9 cellular contexts compared by ENCODE assay signal in the genomic region with DNA sequence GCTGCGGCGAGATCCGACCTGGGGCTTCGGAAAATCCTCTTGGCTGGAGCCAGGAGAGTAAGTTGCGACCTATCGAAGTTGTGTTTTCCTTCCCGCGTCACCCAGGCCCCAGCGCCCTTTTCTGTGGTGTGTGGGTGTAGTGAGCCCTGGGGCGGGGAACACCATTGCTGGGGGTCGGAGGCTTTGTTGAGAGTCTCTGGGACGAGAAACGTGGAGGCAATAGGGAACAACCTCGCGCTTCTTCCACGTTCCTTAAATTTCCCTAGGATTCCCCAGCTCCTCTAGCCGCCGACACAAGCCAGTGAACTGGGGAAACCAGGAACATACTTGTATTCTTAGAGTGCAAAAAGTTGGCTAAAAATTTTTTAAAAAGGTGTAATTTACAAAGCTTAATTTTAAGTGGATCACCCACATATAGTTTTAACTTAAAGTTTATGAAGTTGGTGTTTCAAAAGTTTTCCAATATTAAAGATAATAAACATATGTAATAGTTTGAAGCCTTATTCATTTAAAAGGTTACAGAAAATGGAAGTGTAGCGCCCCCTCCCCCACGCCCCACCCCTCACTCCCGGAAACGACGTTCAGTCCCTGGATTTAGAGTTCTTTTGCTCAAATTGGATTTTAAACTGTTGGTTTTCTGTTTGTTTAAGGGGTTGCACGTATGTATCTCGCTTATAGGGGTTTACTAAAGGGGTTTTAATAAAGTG. TPM values are rescaled to one million over a fixed set of nuclear protein-coding genes. Genes with fewer than 3 reads are reported as not detected.
DNase-seq lines count a peak whose midpoint lies in the region; ATAC-seq, FAIRE-seq and TF ChIP-seq lines count a peak whose summit lies in the region.
"Had no signal": no experiment of that assay in that cellular context is flagged by ENCODE, and none has a peak within 500 bp of the region (broad histone marks: within the 10 kb centered on the region; RNA-seq: fewer than 3 reads in every experiment).

No MANE protein-coding gene starts in this region.

- H4K8ac ChIP-seq in H1 (ENCODE audit: extremely low read depth, insufficient read depth, low read length) = peak overlapping the region; percentile 97

- WGBS in H1 (ENCODE audit: extremely low coverage in 1 of 2, insufficient coverage in 1 of 2, insufficient read length in 1 of 2, insufficient replicate concordance in 2 of 2, low coverage in 1 of 2, low lambda C conversion rate in 2 of 2, missing lambda C conversion rate in 1 of 2), 2 experiments = 2% methylated on average over 22 of the region's 25 CpGs; no CpG with 5 or more reads in 1 of the 2 experiments

- ATAC-seq in GM21526 (IDR thresholded peaks at IDR 0.05; ENCODE audit: low FRiP score, unreplicated experiment) (peak; percentile 17), HG03378 (IDR thresholded peaks at IDR 0.05; ENCODE audit: unreplicated experiment) (no peak)

- peak overlapping the region; percentile 72 to 100 (median 83) for H3K4me3 ChIP-seq in H1 (ENCODE audit: extremely low read depth in 1 of 4, insufficient read depth in 2 of 4, low read depth in 3 of 4, low read length in 4 of 4)
- H3K4me3 ChIP-seq in neural cell (ENCODE audit: low read length) = peak overlapping the region; percentile 90

- no peak for FAIRE-seq in H1 (lab: Jason Lieb, UNC)

- peaks cover 5% of the 10 kb centered on the region for H3K79me1 ChIP-seq in H1 (ENCODE audit: low read depth, low read length)

- H3K23ac ChIP-seq in H1 (ENCODE audit: insufficient read length) = peak overlapping the region; percentile 98

- H3K9me2 ChIP-seq in neural cell (ENCODE audit: insufficient read depth, low read length) = no peaks in the 10 kb centered on the region

- peak overlapping the region; percentile 73 to 96 for H3K4me2 ChIP-seq in H1 (ENCODE audit: insufficient read depth in 1 of 2, low read depth in 2 of 2, low read length in 2 of 2)
- peak overlapping the region; percentile 89 for H3K4me2 ChIP-seq in neural cell (ENCODE audit: low read length)

- peaks cover 2 to 10% (median 5%) of the 10 kb centered on the region in 4 experiments; a peak in 5 of 7 replicates for H3K4me1 ChIP-seq in H1 (replicated peaks in 1 of 4; ENCODE audit: control insufficient read depth in 3 of 4, insufficient read depth in 4 of 4, low read length in 3 of 4)

- peak overlapping the region; percentile 94 for H3K14ac ChIP-seq in H1 (ENCODE audit: insufficient read length)

- H2BK15ac ChIP-seq in H1 (ENCODE audit: low read length) = no peak overlapping the region

- peak overlapping the region; percentile 86 for H3K18ac ChIP-seq in H1 (ENCODE audit: extremely low read depth, low read length)

- H3K27me3 ChIP-seq in H1 (replicated peaks in 1 of 4; ENCODE audit: control insufficient read depth in 3 of 4, extremely low read depth in 1 of 4, insufficient read depth in 3 of 4, low read length in 3 of 4) = no peaks in the 10 kb centered on the region
- H3K27me3 ChIP-seq in neural cell (ENCODE audit: insufficient read depth, low read depth, low read length) = peaks cover 26% of the 10 kb centered on the region

- TF ChIP-seq EP300 in H1 (IDR thresholded peaks at IDR 0.05; ENCODE audit: borderline replicate concordance in 1 of 2, low read depth in 2 of 2, low read length in 2 of 2) = no peak
- TF ChIP-seq EP300 in neural cell (conservative IDR thresholded peaks at IDR 0.05; ENCODE audit: poor library complexity, severe bottlenecking) = no peak

- H4K20me1 ChIP-seq in H1 (replicated peaks in 1 of 2; ENCODE audit: control insufficient read depth in 1 of 2, insufficient read depth in 2 of 2, low read length in 2 of 2) (peaks cover 4 to 5% of the 10 kb centered on the region in 2 experiments), neural cell (ENCODE audit: insufficient read depth) (no peaks in the 10 kb centered on the region)

- H2AFZ ChIP-seq in H1 (ENCODE audit: low read length) = no peak overlapping the region; the same call in 1 of the 2 replicates
- H2AFZ ChIP-seq in neural cell (ENCODE audit: low read depth, low read length) = peak overlapping the region; percentile 27

- H3K56ac ChIP-seq in H1 (replicated peaks; ENCODE audit: insufficient read length, low read depth, low read length) = peak overlapping the region; percentile 95

- TF ChIP-seq RAD21 in H1 (IDR thresholded peaks at IDR 0.05 in 1 of 2, conservative IDR thresholded peaks at IDR 0.05 in 1 of 2; ENCODE audit: low read depth in 2 of 2, low read length in 2 of 2) (no peak), neural cell (conservative IDR thresholded peaks at IDR 0.05) (no peak)

- H3F3A ChIP-seq in neural cell (ENCODE audit: insufficient read depth, low read length, poor library complexity, severe bottlenecking) = no peaks in the 10 kb centered on the region

- no peak for TF ChIP-seq POLR2A in H1 (IDR thresholded peaks at IDR 0.05; ENCODE audit: control extremely low read depth in 1 of 2, low read depth in 2 of 2, low read length in 2 of 2)

- peak overlapping the region; percentile 81 for H2BK120ac ChIP-seq in H1 (replicated peaks; ENCODE audit: low read depth, low read length)

- H3K36me3 ChIP-seq in H1 (ENCODE audit: control insufficient read depth in 2 of 4, insufficient read depth in 4 of 4, low read length in 3 of 4) (peaks cover 0 to 2% (median 0%) of the 10 kb centered on the region in 4 experiments; a peak in 1 of 8 replicates), neural cell (ENCODE audit: insufficient read depth, low read length) (no peaks in the 10 kb centered on the region)

- H2BK12ac ChIP-seq in H1 (ENCODE audit: low read depth, low read length) = 0 out of 2 replicates have a peak overlapping the region, but pooled peaks have one; percentile 22

- H3K79me2 ChIP-seq in H1 (ENCODE audit: control insufficient read depth in 1 of 2, insufficient read depth in 2 of 2, low read length in 2 of 2) (peaks cover 15 to 50% of the 10 kb centered on the region in 2 experiments), neural cell (replicated peaks; ENCODE audit: insufficient read depth, low read length) (no peaks in the 10 kb centered on the region)

- DNase-seq in NCI-H1048 (lab: John Stamatoyannopoulos, UW) = peak; percentile 10
- no peak for DNase-seq in H1 (ENCODE audit: low read depth in 1 of 2, low spot score in 2 of 2)
- no peak for DNase-seq in GM10248 (ENCODE audit: extremely low spot score)
- DNase-seq in SW480 (ENCODE audit: low spot score) = no peak

- CTCF ChIA-PET in H1 (lab: Charles Lee; ENCODE audit: partially characterized antibody) (interaction anchor here (0.6 kb wide), 1 partner anchor 354 kb away, joined by 4 read pairs; no protein-coding TSS in a partner anchor), GM10248 (lab: Yijun Ruan, JAX) (interaction anchor here (0.6 kb wide), 1 partner anchor 16 kb away, joined by 3 read pairs; no protein-coding TSS in a partner anchor)

- H2AK5ac ChIP-seq in H1 (ENCODE audit: low read depth, low read length) = no peak overlapping the region

- POLR2A ChIA-PET in H1 (lab: Charles Lee; ENCODE audit: partially characterized antibody) (interaction anchor here (1.4 kb wide), 1 partner anchor 397 kb away, joined by 7 read pairs; a partner anchor contains a TSS), GM10248 (lab: Yijun Ruan, JAX) (interaction anchor here (0.6 kb wide), 1 partner anchor 120 kb away, joined by 3 read pairs; no protein-coding TSS in a partner anchor)

- H2BK5ac ChIP-seq in H1 (ENCODE audit: low read depth, low read length) = peak overlapping the region; percentile 87

- H4K91ac ChIP-seq in H1 (replicated peaks; ENCODE audit: insufficient read length, low read length) = peak overlapping the region; percentile 72

- H3K23me2 ChIP-seq in H1 (ENCODE audit: low read depth, low read length) = peaks cover 6% of the 10 kb centered on the region; the same call in 1 of the 2 replicates

- H3K9ac ChIP-seq in H1 (replicated peaks in 1 of 4; ENCODE audit: extremely low read depth in 1 of 4, low read depth in 3 of 4, low read length in 3 of 4) (peak overlapping the region; percentile 88 to 99 (median 94)), neural cell (ENCODE audit: low read length) (peak overlapping the region; percentile 52)

- peak overlapping the region; percentile 93 for H4K5ac ChIP-seq in H1 (ENCODE audit: insufficient read length, low read depth, low read length)

- H3K9me3 ChIP-seq in H1 (ENCODE audit: insufficient read depth in 2 of 2, low read depth in 1 of 2, low read length in 1 of 2) (no peaks in the 10 kb centered on the region), neural cell (ENCODE audit: low read length) (no peaks in the 10 kb centered on the region)

- H3K27ac ChIP-seq in C4-2B (peak overlapping the region; percentile 92), H1 (ENCODE audit: low read depth, low read length) (peak overlapping the region; percentile 94), neural cell (ENCODE audit: low read length) (no peak overlapping the region)

- no peak overlapping the region for H2BK20ac ChIP-seq in H1 (ENCODE audit: low read length)

- H3K4ac ChIP-seq in H1 (replicated peaks; ENCODE audit: insufficient read length, low read depth, low read length) = no peak overlapping the region

- TF ChIP-seq CTCF in C4-2B (conservative IDR thresholded peaks at IDR 0.05) (no peak), H1 (IDR thresholded peaks at IDR 0.05; ENCODE audit: control extremely low read depth in 1 of 3, insufficient read depth in 1 of 3, low read depth in 1 of 3, low read length in 3 of 3) (no peak), neural cell (IDR thresholded peaks at IDR 0.05; ENCODE audit: poor library complexity, severe bottlenecking) (no peak), GM10248 (IDR thresholded peaks at IDR 0.05; ENCODE audit: control extremely low read depth, extremely low read depth, low read depth, missing control alignments) (no peak)

RNA-seq across cellular contexts. Expression of a gene that starts 0.6 kb away (rescaled TPM):
- total RNA-seq in H1 (2021; fragmentation: NEBNext Ultra II Directional; extraction: Animal tissue kit (Norgen Biotek cat#: 25700)) = 138 and 144 TPM in 2 replicates
- polyA plus RNA-seq in H1 (2011; rRNA removed) = 37.4 and 60.1 TPM in 2 replicates
- 69.1 TPM for polyA plus RNA-seq in H1 (2011; cell fraction: cytosol; rRNA removed)
- polyA plus RNA-seq in H1 (2011; cell fraction: nucleus; rRNA removed) = 34.8 TPM
- 56.1 to 88.2 TPM (median 73.0 TPM) in 4 replicates for polyA plus RNA-seq in H1 (2012, experiment 1 of 2)
- polyA plus RNA-seq in H1 (2012, experiment 2 of 2) = 3.9 TPM
- 178 TPM for polyA plus RNA-seq in H1 (2013, experiment 1 of 2)
- 179 TPM for polyA plus RNA-seq in H1 (2013, experiment 2 of 2)
- polyA minus RNA-seq in H1 (2011; rRNA and poly(A)+ RNA removed) = 86.2 and 137 TPM in 2 replicates
- polyA minus RNA-seq in H1 (2011; cell fraction: cytosol; rRNA and poly(A)+ RNA removed) = 57.0 TPM
- 48.2 TPM for polyA minus RNA-seq in H1 (2011; cell fraction: nucleus; rRNA and poly(A)+ RNA removed)
- polyA plus RNA-seq in neural cell = 0.94 and 1.1 TPM in 2 replicates
- polyA minus RNA-seq in neural cell = 0.73 and 0.93 TPM in 2 replicates

RNA-seq across cellular contexts. Expression of a gene that starts 51.1 kb away (rescaled TPM):
- 0.06 and 0.07 TPM in 2 replicates for total RNA-seq in H1 (2021; fragmentation: NEBNext Ultra II Directional; extraction: Animal tissue kit (Norgen Biotek cat#: 25700))
- 0.02 and 0.03 TPM in 2 replicates for polyA plus RNA-seq in H1 (2011; rRNA removed)
- 0.05 TPM for polyA plus RNA-seq in H1 (2011; cell fraction: cytosol; rRNA removed)
- 0.03 TPM for polyA plus RNA-seq in H1 (2011; cell fraction: nucleus; rRNA removed)
- polyA plus RNA-seq in H1 (2012, experiment 1 of 2) = 0.03 to 0.05 TPM in 2 of 4 replicates, not detected in the others
- not detected for polyA plus RNA-seq in H1 (2012, experiment 2 of 2)
- polyA plus RNA-seq in H1 (2013, experiment 1 of 2) = 0.18 TPM
- polyA plus RNA-seq in H1 (2013, experiment 2 of 2) = 0.18 TPM
- 0.10 and 0.16 TPM in 2 replicates for polyA minus RNA-seq in H1 (2011; rRNA and poly(A)+ RNA removed)
- polyA minus RNA-seq in H1 (2011; cell fraction: cytosol; rRNA and poly(A)+ RNA removed) = not detected
- not detected for polyA minus RNA-seq in H1 (2011; cell fraction: nucleus; rRNA and poly(A)+ RNA removed)
- not detected in 2 replicates for polyA plus RNA-seq in neural cell
- not detected in 2 replicates for polyA minus RNA-seq in neural cell
- total RNA-seq: lung microvascular endothelial cell had no signal
